10 cellular contexts compared by ENCODE assay signal in genomic region chr11:121534131-121535093, GRCh38.
DNase-seq lines count a peak whose midpoint lies in the region; ATAC-seq and TF ChIP-seq lines count a peak whose summit lies in the region.
"Had no signal": no experiment of that assay in that cellular context is flagged by ENCODE, and none has a peak within 500 bp of the region (broad histone marks: within the 10 kb centered on the region; RNA-seq: fewer than 3 reads in every experiment).

No MANE protein-coding gene starts in this region.

- ATAC-seq in stimulated activated effector memory CD8-positive, alpha-beta T cell treated with anti-CD3 and anti-CD28 coated beads, Interleukin-12 subunit alpha, Interleukin-12 subunit beta, amount 100 ng/mL, for 72 hours, result peak; percentile 43

- no peaks in the 10 kb centered on the region for H3K9me3 ChIP-seq in BE2C

- TF ChIP-seq CTCF in fibroblast of the aortic adventitia (IDR thresholded peaks at IDR 0.05; ENCODE audit: insufficient read depth, low read length) (peak; percentile 67), RWPE1 (conservative IDR thresholded peaks at IDR 0.05; ENCODE audit: low read depth) (no peak), BE2C (IDR thresholded peaks at IDR 0.05; ENCODE audit: low read depth, low read length) (no peak)

- peaks cover 35% of the 10 kb centered on the region for H3K4me1 Mint-ChIP-seq in stimulated activated effector memory CD8-positive, alpha-beta T cell treated with anti-CD3 and anti-CD28 coated beads, Interleukin-12 subunit alpha, Interleukin-12 subunit beta, amount 100 ng/mL, for 72 hours

- peaks cover 45% of the 10 kb centered on the region for H3K36me3 Mint-ChIP-seq in stimulated activated effector memory CD8-positive, alpha-beta T cell treated with anti-CD3 and anti-CD28 coated beads, Interleukin-12 subunit alpha, Interleukin-12 subunit beta, amount 100 ng/mL, for 72 hours

- H3K4me3 Mint-ChIP-seq in stimulated activated effector memory CD8-positive, alpha-beta T cell treated with anti-CD3 and anti-CD28 coated beads, Interleukin-12 subunit alpha, Interleukin-12 subunit beta, amount 100 ng/mL, for 72 hours, result no peak overlapping the region
- H3K4me3 Mint-ChIP-seq: neural crest cell had no signal

- H3K36me3 ChIP-seq in BE2C, result no peaks in the 10 kb centered on the region; the same call in 1 of the 2 replicates

- POLR2A ChIA-PET in RWPE1 (lab: Yijun Ruan, JAX; ENCODE audit: low non-redundant PET), result no interaction called here

- CTCF ChIA-PET in RWPE1 (lab: Yijun Ruan, JAX), result no interaction called here

- DNase-seq in NCI-H2081 (lab: John Stamatoyannopoulos, UW), result peak; percentile 20 to 54
- no peak for DNase-seq in NCI-H2081 treated with DMSO at 0.1 percent for 48 hours (lab: John Stamatoyannopoulos, UW)
- DNase-seq in RPMI7951 (ENCODE audit: low read depth), result peak; percentile 10
- peak; percentile 63 for DNase-seq in fibroblast of the aortic adventitia (ENCODE audit: low read depth)
- DNase-seq in stimulated activated effector memory CD8-positive, alpha-beta T cell treated with anti-CD3 and anti-CD28 coated beads, Interleukin-12 subunit alpha, Interleukin-12 subunit beta, amount 100 ng/mL, for 72 hours (ENCODE audit: low spot score in 2 of 2), result peak in 1 of 2 donors; percentile 8
- DNase-seq in RWPE1 (ENCODE audit: low spot score), result no peak
- no peak for DNase-seq in activated CD8-positive, alpha-beta memory T cell treated with anti-CD3 and anti-CD28 coated beads for 24 hours
- no peak for DNase-seq in BE2C
- DNase-seq: AML-193 had no signal

- H3K27ac Mint-ChIP-seq in stimulated activated effector memory CD8-positive, alpha-beta T cell treated with anti-CD3 and anti-CD28 coated beads, Interleukin-12 subunit alpha, Interleukin-12 subunit beta, amount 100 ng/mL, for 72 hours, result peak overlapping the region; percentile 30

- H3K27ac ChIP-seq in RWPE1, result no peak overlapping the region

- peaks cover 12% of the 10 kb centered on the region for H3K9me3 Mint-ChIP-seq in stimulated activated effector memory CD8-positive, alpha-beta T cell treated with anti-CD3 and anti-CD28 coated beads, Interleukin-12 subunit alpha, Interleukin-12 subunit beta, amount 100 ng/mL, for 72 hours

- peaks cover 4% of the 10 kb centered on the region; the same call in 1 of the 2 replicates for H3K4me1 ChIP-seq in BE2C

- no peaks in the 10 kb centered on the region for H3K27me3 ChIP-seq in BE2C

- no peak overlapping the region for H3K4me3 ChIP-seq in fibroblast of the aortic adventitia (ENCODE audit: low read depth, low read length)
- H3K4me3 ChIP-seq in BE2C (ENCODE audit: low read depth, low read length), result no peak overlapping the region

Comparison
In these comparisons a context has a peak if more than half of its experiments do, and no peak if none do; other contexts are left out.
1. DNase-seq: peak in NCI-H2081 (2 of 2), RPMI7951 (single experiment) and fibroblast of the aortic adventitia (single experiment); none in NCI-H2081 treated with DMSO at 0.1 percent for 48 hours (single experiment), RWPE1 (single experiment), activated CD8-positive, alpha-beta memory T cell treated with anti-CD3 and anti-CD28 coated beads for 24 hours (single experiment) and BE2C (single experiment).